ENCODE assay signal across 12 cellular contexts in the genomic region with DNA sequence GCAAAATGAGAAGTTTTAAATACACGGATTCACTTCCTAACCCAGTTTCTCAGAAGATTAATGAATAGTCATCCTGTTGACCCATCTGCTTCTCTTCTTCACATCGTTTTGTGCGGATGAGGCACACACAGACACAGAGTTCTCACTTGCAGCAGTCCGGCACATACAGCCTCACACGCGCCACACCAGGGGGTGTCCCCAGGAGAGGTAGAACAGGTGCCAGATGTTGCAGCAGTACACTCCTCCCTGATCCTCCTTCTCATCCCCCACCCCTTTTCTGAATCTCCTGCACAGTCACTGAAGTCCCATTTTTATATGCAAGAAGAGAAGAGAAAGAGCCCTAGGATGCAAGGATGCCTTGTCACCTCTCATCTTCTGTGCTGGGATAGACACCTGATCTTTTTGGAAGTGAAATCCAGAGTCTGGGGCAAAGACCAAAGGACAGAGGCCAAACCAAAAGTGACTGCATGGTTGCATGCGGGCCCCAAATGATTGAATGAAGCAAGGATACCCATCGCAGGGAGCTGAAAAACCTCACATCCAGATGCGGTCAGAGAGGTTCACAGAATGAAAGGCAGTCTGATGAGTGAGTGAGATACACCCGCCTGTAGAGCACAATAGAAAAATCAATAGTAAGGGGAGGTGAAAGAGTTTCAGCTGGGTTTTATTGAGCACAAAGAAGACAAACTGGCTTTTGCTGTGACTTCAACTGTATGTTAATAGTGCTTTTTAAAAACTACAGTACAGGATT. TPM values are rescaled to one million over a fixed set of nuclear protein-coding genes. Genes with fewer than 3 reads are reported as not detected.
DNase-seq lines count a peak whose midpoint lies in the region; ATAC-seq and TF ChIP-seq lines count a peak whose summit lies in the region.
"Had no signal": no experiment of that assay in that cellular context is flagged by ENCODE, and none has a peak within 500 bp of the region (broad histone marks: within the 10 kb centered on the region; RNA-seq: fewer than 3 reads in every experiment).

No MANE protein-coding gene starts in this region.

- H3K27ac ChIP-seq in cardiac muscle cell, result peak overlapping the region; percentile 95
- peak overlapping the region; percentile 79 to 93; a peak in 3 of 4 replicates for H3K27ac ChIP-seq in SK-N-SH (ENCODE audit: low read depth in 2 of 2, low read length in 1 of 2)
- H3K27ac ChIP-seq in right lobe of liver, result peak overlapping the region in 1 of 3 donors; percentile 22
- no peak overlapping the region for H3K27ac ChIP-seq in brain microvascular endothelial cell

- H2AFZ ChIP-seq in SK-N-SH (ENCODE audit: low read depth), result no peak overlapping the region

- H3K36me3 Mint-ChIP-seq in type B pancreatic cell, result peaks cover 50% of the 10 kb centered on the region
- H3K36me3 Mint-ChIP-seq: naive B cell had no signal

- TF ChIP-seq EP300 in SK-N-SH (IDR thresholded peaks at IDR 0.05; ENCODE audit: borderline replicate concordance in 1 of 2, low read depth in 1 of 2, low read length in 1 of 2), result no peak

- POLR2A ChIA-PET in SK-N-SH (lab: Yijun Ruan, JAX), result no interaction called here

- ATAC-seq in Right ventricle myocardium superior (ENCODE audit: poor library complexity), result no peak
- peak in 3 of 4 donors; percentile 63 to 77 (median 68) for ATAC-seq in right lobe of liver
- ATAC-seq in HG03045 (IDR thresholded peaks at IDR 0.05; ENCODE audit: unreplicated experiment), result no peak
- no peak for ATAC-seq in GM18505 (IDR thresholded peaks at IDR 0.05; ENCODE audit: unreplicated experiment)

- H3F3A ChIP-seq in SK-N-SH (replicated peaks; ENCODE audit: insufficient read depth), result no peaks in the 10 kb centered on the region

- H3K9me3 ChIP-seq in cardiac muscle cell (ENCODE audit: low read depth) (no peaks in the 10 kb centered on the region), SK-N-SH (no peaks in the 10 kb centered on the region), right lobe of liver (no peaks in the 10 kb centered on the region)

- CTCF ChIA-PET in SK-N-SH (lab: Yijun Ruan, JAX), result interaction anchor here (0.7 kb wide), 1 partner anchor 95 kb away, joined by 3 read pairs; no protein-coding TSS in a partner anchor

- H4K20me1 ChIP-seq in SK-N-SH (ENCODE audit: insufficient read depth), result no peaks in the 10 kb centered on the region

- peak overlapping the region; percentile 77; the same call in 1 of the 2 replicates for H3K4me2 ChIP-seq in SK-N-SH

- in situ Hi-C loops in brain microvascular endothelial cell (cut with HindIII; ENCODE audit: low pct_ligation_motif_present, low sequenced_read_pairs), result no loop called here

- no peak overlapping the region for H3K9ac ChIP-seq in SK-N-SH

- peak overlapping the region; percentile 86 for H3K27ac Mint-ChIP-seq in type B pancreatic cell
- H3K27ac Mint-ChIP-seq: activated CD4-positive, alpha-beta T cell treated with anti-CD3 and anti-CD28 coated beads, Interleukin-2, amount 10 ng/mL, durations not matched to agents 24 days and 14 days had no signal

- intact Hi-C loops in Right ventricle myocardium superior (cut with DNase I) (no loop called here), right lobe of liver (cut with DNase I) (no loop called here)

- no peaks in the 10 kb centered on the region for H3K79me2 ChIP-seq in SK-N-SH (ENCODE audit: insufficient read depth)

- no peaks in the 10 kb centered on the region for H3K27me3 Mint-ChIP-seq in type B pancreatic cell

- H3K4me3 Mint-ChIP-seq in type B pancreatic cell, result peak overlapping the region; percentile 85
- H3K4me3 Mint-ChIP-seq: activated CD4-positive, alpha-beta T cell treated with anti-CD3 and anti-CD28 coated beads, Interleukin-2, amount 10 ng/mL, durations not matched to agents 24 days and 14 days; naive B cell had no signal

- TF ChIP-seq CTCF in cardiac muscle cell (IDR thresholded peaks at IDR 0.05; ENCODE audit: low read depth, low read length), result no peak
- no peak for TF ChIP-seq CTCF in SK-N-SH (IDR thresholded peaks at IDR 0.05)
- TF ChIP-seq CTCF in right lobe of liver (IDR thresholded peaks at IDR 0.05), result no peak
- TF ChIP-seq CTCF in type B pancreatic cell (conservative IDR thresholded peaks at IDR 0.05), result no peak
- no peak for TF ChIP-seq CTCF in brain microvascular endothelial cell (IDR thresholded peaks at IDR 0.05; ENCODE audit: low read depth, low read length, missing control alignments)

- WGBS in SK-N-SH (ENCODE audit: low lambda C conversion rate), result 87% methylated on average over 10 of the region's 10 CpGs
- WGBS in right lobe of liver (ENCODE audit: insufficient coverage, low coverage, low lambda C conversion rate, missing lambda C conversion rate), result 49% methylated on average over 10 of the region's 10 CpGs

- H3K9me3 Mint-ChIP-seq in type B pancreatic cell, result no peaks in the 10 kb centered on the region
- H3K9me3 Mint-ChIP-seq: activated CD4-positive, alpha-beta T cell treated with anti-CD3 and anti-CD28 coated beads, Interleukin-2, amount 10 ng/mL, durations not matched to agents 24 days and 14 days had no signal

- peaks cover 92% of the 10 kb centered on the region for H3K4me1 ChIP-seq in cardiac muscle cell (ENCODE audit: low read depth)
- H3K4me1 ChIP-seq in SK-N-SH (ENCODE audit: control insufficient read depth in 1 of 2, insufficient read depth in 2 of 2, low read depth in 1 of 2, low read length in 1 of 2), result peaks cover 25 to 26% of the 10 kb centered on the region in 2 experiments
- H3K4me1 ChIP-seq in right lobe of liver, result peaks cover 0 to 37% (median 15%) of the 10 kb centered on the region in 4 donors

- DNase-seq in cardiac muscle cell (ENCODE audit: low read depth in 1 of 2, low spot score in 1 of 2) (no peak), Right ventricle myocardium superior (no peak), SK-N-SH (no peak), right lobe of liver (peak in 1 of 3 donors; percentile 56), type B pancreatic cell (ENCODE audit: extremely low spot score, unreplicated experiment) (no peak), brain microvascular endothelial cell (no peak)
- DNase-seq: activated CD4-positive, alpha-beta T cell treated with anti-CD3 and anti-CD28 coated beads, Interleukin-2, amount 10 ng/mL, durations not matched to agents 24 days and 14 days; activated naive CD4-positive, alpha-beta T cell treated with anti-CD3 and anti-CD28 coated beads, Interleukin-2, amount 50 U/mL, for 16 hours; MV-4-11; naive B cell had no signal

- H3K4me3 ChIP-seq in cardiac muscle cell, result peak overlapping the region; percentile 18
- H3K4me3 ChIP-seq in SK-N-SH (ENCODE audit: low read depth in 2 of 2, low read length in 1 of 2), result no peak overlapping the region; a peak in 1 of 4 replicates
- H3K4me3 ChIP-seq in right lobe of liver, result no peak overlapping the region
- no peak overlapping the region for H3K4me3 ChIP-seq in brain microvascular endothelial cell (ENCODE audit: low read depth, low read length)

- TF ChIP-seq POLR2A in right lobe of liver (IDR thresholded peaks at IDR 0.05) (no peak), GM18505 (IDR thresholded peaks at IDR 0.05; ENCODE audit: borderline replicate concordance, extremely low read depth, insufficient read depth, insufficient read length) (no peak)

- no peaks in the 10 kb centered on the region for H3K27me3 ChIP-seq in cardiac muscle cell
- no peaks in the 10 kb centered on the region for H3K27me3 ChIP-seq in SK-N-SH (ENCODE audit: insufficient read depth)
- H3K27me3 ChIP-seq in right lobe of liver, result no peaks in the 10 kb centered on the region
- no peaks in the 10 kb centered on the region for H3K27me3 ChIP-seq in brain microvascular endothelial cell (replicated peaks)

- H3K4me1 Mint-ChIP-seq in type B pancreatic cell (ENCODE audit: unreplicated experiment), result peaks cover 88% of the 10 kb centered on the region
- H3K4me1 Mint-ChIP-seq: activated CD4-positive, alpha-beta T cell treated with anti-CD3 and anti-CD28 coated beads, Interleukin-2, amount 10 ng/mL, durations not matched to agents 24 days and 14 days; naive B cell had no signal

- no peaks in the 10 kb centered on the region for H3K36me3 ChIP-seq in cardiac muscle cell
- H3K36me3 ChIP-seq in SK-N-SH (replicated peaks in 1 of 2; ENCODE audit: control insufficient read depth in 1 of 2, insufficient read depth in 2 of 2, low read length in 1 of 2), result peaks cover 0 to 8% of the 10 kb centered on the region in 2 experiments
- no peaks in the 10 kb centered on the region for H3K36me3 ChIP-seq in right lobe of liver
- H3K36me3 ChIP-seq in brain microvascular endothelial cell (replicated peaks), result no peaks in the 10 kb centered on the region

- TF ChIP-seq RAD21 in SK-N-SH (IDR thresholded peaks at IDR 0.05; ENCODE audit: low read length), result no peak

- H3K9me2 ChIP-seq in SK-N-SH, result no peaks in the 10 kb centered on the region

TF ChIP-seq in SK-N-SH, 30 proteins besides CTCF, POLR2A, EP300 and RAD21 (continues in another document):
- no peak for TF ChIP-seq ZBTB33 (IDR thresholded peaks at IDR 0.05; ENCODE audit: borderline replicate concordance, low read depth)
- TF ChIP-seq, protein P1, sequence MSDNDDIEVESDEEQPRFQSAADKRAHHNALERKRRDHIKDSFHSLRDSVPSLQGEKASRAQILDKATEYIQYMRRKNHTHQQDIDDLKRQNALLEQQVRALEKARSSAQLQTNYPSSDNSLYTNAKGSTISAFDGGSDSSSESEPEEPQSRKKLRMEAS (IDR thresholded peaks at IDR 0.05; ENCODE audit: low read depth), result no peak

RNA-seq across cellular contexts. Expression of gene PBX1, which starts 28.8 kb away (rescaled TPM):
- total RNA-seq in cardiac muscle cell (147 and 182 TPM in 2 replicates), Right ventricle myocardium superior (69.1 TPM), right lobe of liver (1 to 10 TPM; 3.1 to 7.9 (median 6.9) TPM), type B pancreatic cell (ENCODE audit: low replicate concordance) (257 and 324 TPM in 2 replicates)
- polyA plus RNA-seq in cardiac muscle cell (43.5 and 54.5 TPM in 2 replicates), SK-N-SH (2012; rRNA removed) (25.3 and 27.0 TPM in 2 replicates)
- polyA plus RNA-seq in SK-N-SH (2012; cell fraction: cytosol; rRNA removed), result 18.4 and 24.2 TPM in 2 replicates
- polyA plus RNA-seq in SK-N-SH (2012; cell fraction: nucleus; rRNA removed), result 14.8 and 23.2 TPM in 2 replicates
- total RNA-seq: activated CD4-positive, alpha-beta T cell treated with anti-CD3 and anti-CD28 coated beads, Interleukin-2, amount 10 ng/mL, durations not matched to agents 24 days and 14 days had no signal

Comparison
In these comparisons a context has a peak if more than half of its experiments do, and no peak if none do; other contexts are left out.
1. ATAC-seq: peak in right lobe of liver (3 of 4); none in Right ventricle myocardium superior (single experiment), HG03045 (single experiment) and GM18505 (single experiment).